Comparison of ENCODE assay signal across 1 cellular context in genomic region chr5:125679522-125679921, GRCh38.
TF ChIP-seq lines count a peak whose summit lies in the region.

No MANE protein-coding gene starts in this region.

TF ChIP-seq in HepG2, 621 proteins besides CTCF, POLR2A, EP300 and RAD21 (continued from another document):
- TF ChIP-seq HNF1B (CRISPR knock-in tag; IDR thresholded peaks at IDR 0.05) (no peak), ATF1 (CRISPR knock-in tag; IDR thresholded peaks at IDR 0.05) (no peak), FOXM1 (CRISPR knock-in tag; IDR thresholded peaks at IDR 0.05) (no peak), KLF12 (CRISPR knock-in tag; IDR thresholded peaks at IDR 0.05; ENCODE audit: borderline replicate concordance) (no peak)
